8 cellular contexts compared by ENCODE assay signal in genomic region chr10:15209827-15210509, GRCh38. TPM values are rescaled to one million over a fixed set of nuclear protein-coding genes. Genes with fewer than 3 reads are reported as not detected.
A peak's percentile ranks its signal among the peaks of the same experiment; 100 is the strongest.
DNase-seq lines count a peak whose midpoint lies in the region; ATAC-seq and TF ChIP-seq lines count a peak whose summit lies in the region.

No MANE protein-coding gene starts in this region.

- H3K27ac ChIP-seq in SU-DHL-6 (ENCODE audit: low read depth, low read length), result no peak overlapping the region
- no peak overlapping the region for H3K27ac ChIP-seq in heart left ventricle
- H3K27ac ChIP-seq in aorta (ENCODE audit: low read depth in 1 of 2, low read length in 2 of 2), result no peak overlapping the region

- TF ChIP-seq POLR2A in heart left ventricle (IDR thresholded peaks at IDR 0.05), result no peak

- no peak overlapping the region for H3K9ac ChIP-seq in SU-DHL-6 (ENCODE audit: low read length)

- H3K4me1 ChIP-seq in Caco-2 (no peaks in the 10 kb centered on the region), heart left ventricle (peaks cover 0 to 17% (median 4%) of the 10 kb centered on the region in 12 donors), aorta (ENCODE audit: control insufficient read depth in 1 of 2, insufficient read depth in 2 of 2, low read length in 2 of 2) (peaks cover 0 to 3% of the 10 kb centered on the region in 2 donors)

- intact Hi-C loops in Caco-2 (cut with micrococcal nuclease; ENCODE audit: unreplicated experiment) (loop anchor here (1.0 kb wide), 1 partner anchor 161 kb away; the partner anchor contains the start of gene FAM171A1), heart left ventricle (cut with DNase I) (loop anchor here (2.0 to 5.0 kb wide), 5 partner anchors 157 to 212 kb away; partner anchors contain the start of gene FAM171A1 (in 9 of the 10)), aorta (cut with DNase I) (loop anchor here (5.0 kb wide), 1 partner anchor 162 kb away; the partner anchor contains the start of gene FAM171A1 (in 2 of the 2))

- H3K4me2 ChIP-seq in SU-DHL-6 (ENCODE audit: low read depth, low read length, poor library complexity, severe bottlenecking), result no peak overlapping the region

- H4K20me1 ChIP-seq in SU-DHL-6 (ENCODE audit: low read depth, low read length), result no peaks in the 10 kb centered on the region

- H2AFZ ChIP-seq in SU-DHL-6 (ENCODE audit: low read depth, low read length, severe bottlenecking), result no peak overlapping the region

- POLR2A ChIA-PET in Caco-2 (lab: Charles Lee), result no interaction called here
- POLR2A ChIA-PET in activated naive CD8-positive, alpha-beta T cell treated with anti-CD3 and anti-CD28 coated beads, Interleukin-2, amount 10 ng/mL, durations not matched to agents 7 days and 5 days (lab: Charles Lee), result interaction anchor here (2.7 kb wide), 1 partner anchor 41 kb away, joined by 31 read pairs; the partner anchor contains the start of gene NMT2

- CTCF ChIA-PET in Caco-2 (lab: Charles Lee), result no interaction called here

- no peak overlapping the region for H3K4me3 ChIP-seq in Caco-2 (ENCODE audit: low read depth, low read length)
- H3K4me3 ChIP-seq in SU-DHL-6 (ENCODE audit: insufficient read depth, low read length, poor library complexity, severe bottlenecking), result no peak overlapping the region
- no peak overlapping the region for H3K4me3 ChIP-seq in heart left ventricle
- no peak overlapping the region for H3K4me3 ChIP-seq in aorta (ENCODE audit: low read length in 2 of 2)

- ATAC-seq in GM21381 (IDR thresholded peaks at IDR 0.05; ENCODE audit: unreplicated experiment) (peak; percentile 69), heart left ventricle (peak; percentile 63 to 91 (median 87)), aorta (ENCODE audit: low FRiP score) (peak; percentile 79)
- peak; percentile 69 for ATAC-seq in activated naive CD8-positive, alpha-beta T cell treated with anti-CD3 and anti-CD28 coated beads, Interleukin-2, amount 10 ng/mL, durations not matched to agents 7 days and 5 days (ENCODE audit: low read depth)

- H3K27ac Mint-ChIP-seq in Caco-2 (ENCODE audit: unreplicated experiment), result no peak overlapping the region
- H3K27ac Mint-ChIP-seq in activated naive CD8-positive, alpha-beta T cell treated with anti-CD3 and anti-CD28 coated beads, Interleukin-2, amount 10 ng/mL, durations not matched to agents 7 days and 5 days, result peak overlapping the region; percentile 43

- no peaks in the 10 kb centered on the region for H3K36me3 ChIP-seq in Caco-2 (ENCODE audit: control insufficient read depth, insufficient read depth, low read length)
- H3K36me3 ChIP-seq in SU-DHL-6 (ENCODE audit: low read length), result no peaks in the 10 kb centered on the region
- peaks cover 0 to 22% (median 3%) of the 10 kb centered on the region in 9 donors for H3K36me3 ChIP-seq in heart left ventricle
- H3K36me3 ChIP-seq in aorta (ENCODE audit: control insufficient read depth in 1 of 2, insufficient read depth in 2 of 2, low read length in 1 of 2), result peaks cover 0 to 2% of the 10 kb centered on the region in 2 donors

- no peaks in the 10 kb centered on the region for H3K9me3 Mint-ChIP-seq in Caco-2 (ENCODE audit: unreplicated experiment)
- peaks cover 1% of the 10 kb centered on the region for H3K9me3 Mint-ChIP-seq in activated naive CD8-positive, alpha-beta T cell treated with anti-CD3 and anti-CD28 coated beads, Interleukin-2, amount 10 ng/mL, durations not matched to agents 7 days and 5 days

- H3K4me3 Mint-ChIP-seq in Caco-2 (ENCODE audit: unreplicated experiment), result no peak overlapping the region
- H3K4me3 Mint-ChIP-seq in activated naive CD8-positive, alpha-beta T cell treated with anti-CD3 and anti-CD28 coated beads, Interleukin-2, amount 10 ng/mL, durations not matched to agents 7 days and 5 days, result peak overlapping the region; percentile 32

- no peaks in the 10 kb centered on the region for H3K9me3 ChIP-seq in Caco-2
- H3K9me3 ChIP-seq in SU-DHL-6 (ENCODE audit: insufficient read depth, low read length), result no peaks in the 10 kb centered on the region
- no peaks in the 10 kb centered on the region for H3K9me3 ChIP-seq in heart left ventricle
- H3K9me3 ChIP-seq in aorta (ENCODE audit: control insufficient read depth, low read length), result no peaks in the 10 kb centered on the region

- peaks cover 10% of the 10 kb centered on the region for H3K36me3 Mint-ChIP-seq in Caco-2 (ENCODE audit: insufficient read depth, unreplicated experiment)
- peaks cover 11% of the 10 kb centered on the region for H3K36me3 Mint-ChIP-seq in activated naive CD8-positive, alpha-beta T cell treated with anti-CD3 and anti-CD28 coated beads, Interleukin-2, amount 10 ng/mL, durations not matched to agents 7 days and 5 days

- peak; percentile 82 to 88 for DNase-seq in Caco-2
- peak; percentile 63 for DNase-seq in LoVo (ENCODE audit: low spot score)
- peak; percentile 71 for DNase-seq in activated naive CD8-positive, alpha-beta T cell treated with anti-CD3 and anti-CD28 coated beads, Interleukin-2, amount 10 ng/mL, durations not matched to agents 7 days and 5 days
- DNase-seq in heart left ventricle, result peak; percentile 77 to 87 (median 81)
- DNase-seq in pulmonary artery endothelial cell (ENCODE audit: low read depth, low spot score), result peak; percentile 51
- DNase-seq in aorta, result peak; percentile 85 to 88

- H3K27me3 ChIP-seq in Caco-2 (replicated peaks; ENCODE audit: control insufficient read depth, insufficient read depth, low read length) (no peaks in the 10 kb centered on the region), SU-DHL-6 (ENCODE audit: low read length) (no peaks in the 10 kb centered on the region), heart left ventricle (no peaks in the 10 kb centered on the region), aorta (ENCODE audit: control insufficient read depth in 1 of 2, insufficient read depth in 2 of 2, low read length in 1 of 2) (no peaks in the 10 kb centered on the region)

- TF ChIP-seq CTCF in Caco-2 (IDR thresholded peaks at IDR 0.05; ENCODE audit: insufficient read depth in 1 of 2, low read depth in 1 of 2, low read length in 1 of 2, severe bottlenecking in 1 of 2, unreplicated experiment in 1 of 2), result peak; percentile 95 to 97
- peak; percentile 82 for TF ChIP-seq CTCF in SU-DHL-6 (IDR thresholded peaks at IDR 0.05; ENCODE audit: insufficient read depth, low read length, poor library complexity, severe bottlenecking)
- peak; percentile 72 to 92 (median 83) for TF ChIP-seq CTCF in heart left ventricle (IDR thresholded peaks at IDR 0.05)

- H3K4me1 Mint-ChIP-seq in Caco-2 (ENCODE audit: low read depth, unreplicated experiment), result peaks cover 7% of the 10 kb centered on the region
- H3K4me1 Mint-ChIP-seq in activated naive CD8-positive, alpha-beta T cell treated with anti-CD3 and anti-CD28 coated beads, Interleukin-2, amount 10 ng/mL, durations not matched to agents 7 days and 5 days, result peaks cover 42% of the 10 kb centered on the region

- H3K79me2 ChIP-seq in SU-DHL-6 (ENCODE audit: insufficient read depth, low read length), result no peaks in the 10 kb centered on the region

- BruUV-seq in Caco-2 (replicated peaks; lab: Mats Ljungman, UMichigan), result no TSS peak

- H3K9me2 ChIP-seq in SU-DHL-6 (replicated peaks; ENCODE audit: insufficient read depth, low read length), result no peaks in the 10 kb centered on the region

- no peaks in the 10 kb centered on the region for H3F3A ChIP-seq in SU-DHL-6 (ENCODE audit: insufficient read depth)

- 23 to 25% (median 24%) methylated on average over 14 of the region's 14 CpGs for WGBS in heart left ventricle, 4 donors
- 25 to 28% methylated on average over 14 of the region's 14 CpGs for WGBS in aorta, 2 donors

- H3K27me3 Mint-ChIP-seq in Caco-2 (ENCODE audit: insufficient read depth, unreplicated experiment), result no peaks in the 10 kb centered on the region
- no peaks in the 10 kb centered on the region for H3K27me3 Mint-ChIP-seq in activated naive CD8-positive, alpha-beta T cell treated with anti-CD3 and anti-CD28 coated beads, Interleukin-2, amount 10 ng/mL, durations not matched to agents 7 days and 5 days

RNA-seq across cellular contexts. Expression of gene NMT2, which starts 41.5 kb away (rescaled TPM):
- total RNA-seq in Caco-2 (2022) (28.1 and 30.1 TPM in 2 replicates), heart left ventricle (10 to 100 TPM; 11.6 to 19.0 (median 13.2) TPM), pulmonary artery endothelial cell (55.7 and 62.2 TPM in 2 replicates), aorta (10 to 100 TPM; 11.9 to 20.4 TPM)
- total RNA-seq in activated naive CD8-positive, alpha-beta T cell treated with anti-CD3 and anti-CD28 coated beads, Interleukin-2, amount 10 ng/mL, durations not matched to agents 7 days and 5 days, result 10 to 100 TPM; 56.1 to 59.2 TPM
- polyA plus RNA-seq in heart left ventricle (1 to 10 TPM; 6.7 to 8.0 TPM), aorta (10 to 100 TPM; 11.9 to 12.5 TPM)
